In the genomic region with DNA sequence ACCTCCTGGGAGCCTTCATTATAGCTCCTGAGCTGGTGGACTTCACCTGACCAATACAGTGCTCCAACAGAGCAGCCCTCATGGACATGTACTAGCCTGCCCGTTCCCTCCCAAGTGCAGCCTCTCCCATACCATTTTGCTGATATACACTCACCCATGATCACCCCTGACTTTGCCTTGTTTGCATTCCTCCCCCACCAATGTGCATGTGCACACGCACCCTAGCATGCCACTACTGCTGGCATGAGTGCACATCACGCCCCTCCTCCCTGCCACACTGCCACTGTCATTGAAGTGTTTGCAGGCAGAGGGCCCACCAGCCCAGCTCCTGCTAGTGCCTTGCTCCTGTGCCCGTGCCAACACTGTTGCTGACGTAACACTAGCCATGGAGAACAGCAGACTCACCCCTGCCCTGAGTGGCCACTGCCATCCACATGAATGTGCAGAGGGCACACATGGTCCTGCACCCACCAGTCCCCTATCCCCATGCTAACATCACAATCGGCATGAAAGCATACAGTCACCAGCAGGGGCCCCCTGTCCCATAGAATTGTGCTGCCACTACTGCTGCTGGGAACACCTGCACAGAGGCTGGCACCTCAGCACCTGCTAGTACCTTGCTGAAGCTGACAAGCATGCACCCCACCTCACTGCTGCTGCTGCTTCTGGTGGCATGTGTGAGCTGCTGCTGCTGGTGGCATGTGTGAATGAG, we compare ENCODE assay signal across 13 cellular contexts.
DNase-seq lines count a peak whose midpoint lies in the region; ATAC-seq and TF ChIP-seq lines count a peak whose summit lies in the region.
"Had no signal": no experiment of that assay in that cellular context is flagged by ENCODE, and none has a peak within 500 bp of the region (broad histone marks: within the 10 kb centered on the region; RNA-seq: fewer than 3 reads in every experiment).

No MANE protein-coding gene starts in this region.

- no peak for TF ChIP-seq CTCF in activated CD8-positive, alpha-beta T cell treated with anti-CD3 and anti-CD28 coated beads for 36 hours (IDR thresholded peaks at IDR 0.05)
- TF ChIP-seq CTCF in sigmoid colon (IDR thresholded peaks at IDR 0.05), result no peak
- TF ChIP-seq CTCF in Calu3 (IDR thresholded peaks at IDR 0.05; ENCODE audit: unreplicated experiment), result no peak

- H3K4me3 ChIP-seq in sigmoid colon, result no peak overlapping the region
- H3K4me3 ChIP-seq: prostate gland, SJSA1 had no signal

- TF ChIP-seq EP300 in sigmoid colon (IDR thresholded peaks at IDR 0.05), result no peak

- intact Hi-C loops in activated CD8-positive, alpha-beta T cell treated with anti-CD3 and anti-CD28 coated beads for 36 hours (cut with micrococcal nuclease), result no loop called here
- intact Hi-C loops in sigmoid colon (cut with DNase I) (no loop called here), Calu3 (cut with micrococcal nuclease; ENCODE audit: unreplicated experiment) (no loop called here)

- no peaks in the 10 kb centered on the region for H3K4me1 ChIP-seq in sigmoid colon
- H3K4me1 ChIP-seq: prostate gland, SJSA1 had no signal

- CTCF ChIA-PET in activated CD8-positive, alpha-beta T cell treated with anti-CD3 and anti-CD28 coated beads, Interleukin-2, amount 10 ng/mL, durations not matched to agents 7 days and 5 days (lab: Charles Lee), result interaction anchor here (1.2 kb wide), 1 partner anchor 56 kb away, joined by 3 read pairs; no protein-coding TSS in a partner anchor
- CTCF ChIA-PET in activated CD8-positive, alpha-beta T cell treated with anti-CD3 and anti-CD28 coated beads for 36 hours (lab: Charles Lee), result interaction anchor here (1.3 kb wide), 1 partner anchor 9 kb away, joined by 5 read pairs; no protein-coding TSS in a partner anchor
- CTCF ChIA-PET in Calu3 (lab: Charles Lee), result interaction anchor here (0.6 kb wide), 1 partner anchor 419 kb away, joined by 6 read pairs; no protein-coding TSS in a partner anchor

- peak; percentile 19 for ATAC-seq in activated CD8-positive, alpha-beta T cell treated with anti-CD3 and anti-CD28 coated beads, Interleukin-2, amount 10 ng/mL, durations not matched to agents 7 days and 5 days
- ATAC-seq in activated CD8-positive, alpha-beta T cell treated with anti-CD3 and anti-CD28 coated beads for 36 hours, result no peak
- peak; percentile 77 for ATAC-seq in esophagus mucosa
- ATAC-seq in GM21825 (IDR thresholded peaks at IDR 0.05; ENCODE audit: unreplicated experiment), result no peak

- H3K9me3 ChIP-seq in sigmoid colon, result no peaks in the 10 kb centered on the region
- H3K9me3 ChIP-seq: prostate gland, SJSA1 had no signal

- peaks cover 4% of the 10 kb centered on the region for H3K27me3 Mint-ChIP-seq in activated CD8-positive, alpha-beta T cell treated with anti-CD3 and anti-CD28 coated beads, Interleukin-2, amount 10 ng/mL, durations not matched to agents 7 days and 5 days (ENCODE audit: low read depth)
- H3K27me3 Mint-ChIP-seq in activated CD8-positive, alpha-beta T cell treated with anti-CD3 and anti-CD28 coated beads for 36 hours, result peaks cover 5% of the 10 kb centered on the region
- no peaks in the 10 kb centered on the region for H3K27me3 Mint-ChIP-seq in Calu3 (ENCODE audit: unreplicated experiment)

- no peak overlapping the region for H3K4me3 Mint-ChIP-seq in activated CD8-positive, alpha-beta T cell treated with anti-CD3 and anti-CD28 coated beads, Interleukin-2, amount 10 ng/mL, durations not matched to agents 7 days and 5 days
- no peak overlapping the region for H3K4me3 Mint-ChIP-seq in activated CD8-positive, alpha-beta T cell treated with anti-CD3 and anti-CD28 coated beads for 36 hours
- no peak overlapping the region for H3K4me3 Mint-ChIP-seq in Calu3 (ENCODE audit: low read depth, unreplicated experiment)
- H3K4me3 Mint-ChIP-seq: activated naive CD8-positive, alpha-beta T cell treated with anti-CD3 and anti-CD28 coated beads, Interleukin-2, amount 10 ng/mL, durations not matched to agents 7 days and 5 days had no signal

- H3K27ac Mint-ChIP-seq in activated CD8-positive, alpha-beta T cell treated with anti-CD3 and anti-CD28 coated beads, Interleukin-2, amount 10 ng/mL, durations not matched to agents 7 days and 5 days, result no peak overlapping the region
- no peak overlapping the region for H3K27ac Mint-ChIP-seq in activated CD8-positive, alpha-beta T cell treated with anti-CD3 and anti-CD28 coated beads for 36 hours
- no peak overlapping the region for H3K27ac Mint-ChIP-seq in Calu3 (ENCODE audit: unreplicated experiment)
- H3K27ac Mint-ChIP-seq: activated naive CD8-positive, alpha-beta T cell treated with anti-CD3 and anti-CD28 coated beads, Interleukin-2, amount 10 ng/mL, durations not matched to agents 7 days and 5 days had no signal

- H3K27ac ChIP-seq in sigmoid colon, result no peak overlapping the region
- H3K27ac ChIP-seq: prostate gland, SJSA1 had no signal

- no peaks in the 10 kb centered on the region for H3K36me3 ChIP-seq in sigmoid colon
- H3K36me3 ChIP-seq: prostate gland, SJSA1 had no signal

- peaks cover 0 to 4% (median 0%) of the 10 kb centered on the region in 3 donors for H3K27me3 ChIP-seq in sigmoid colon
- H3K27me3 ChIP-seq: SJSA1 had no signal

- no peaks in the 10 kb centered on the region for H3K4me1 Mint-ChIP-seq in activated CD8-positive, alpha-beta T cell treated with anti-CD3 and anti-CD28 coated beads, Interleukin-2, amount 10 ng/mL, durations not matched to agents 7 days and 5 days (ENCODE audit: low read depth)
- H3K4me1 Mint-ChIP-seq in activated CD8-positive, alpha-beta T cell treated with anti-CD3 and anti-CD28 coated beads for 36 hours (ENCODE audit: low read depth), result no peaks in the 10 kb centered on the region
- H3K4me1 Mint-ChIP-seq in Calu3 (ENCODE audit: low read depth, unreplicated experiment), result peaks cover 49% of the 10 kb centered on the region
- H3K4me1 Mint-ChIP-seq: activated naive CD8-positive, alpha-beta T cell treated with anti-CD3 and anti-CD28 coated beads, Interleukin-2, amount 10 ng/mL, durations not matched to agents 7 days and 5 days had no signal

- POLR2A ChIA-PET in activated CD8-positive, alpha-beta T cell treated with anti-CD3 and anti-CD28 coated beads, Interleukin-2, amount 10 ng/mL, durations not matched to agents 7 days and 5 days (lab: Charles Lee), result no interaction called here
- POLR2A ChIA-PET in activated CD8-positive, alpha-beta T cell treated with anti-CD3 and anti-CD28 coated beads for 36 hours (lab: Charles Lee), result no interaction called here

- H3K36me3 Mint-ChIP-seq in activated CD8-positive, alpha-beta T cell treated with anti-CD3 and anti-CD28 coated beads, Interleukin-2, amount 10 ng/mL, durations not matched to agents 7 days and 5 days (ENCODE audit: low read depth), result no peaks in the 10 kb centered on the region
- H3K36me3 Mint-ChIP-seq in activated CD8-positive, alpha-beta T cell treated with anti-CD3 and anti-CD28 coated beads for 36 hours (ENCODE audit: low read depth), result no peaks in the 10 kb centered on the region
- H3K36me3 Mint-ChIP-seq in Calu3 (ENCODE audit: insufficient read depth, unreplicated experiment), result no peaks in the 10 kb centered on the region
- H3K36me3 Mint-ChIP-seq: activated naive CD8-positive, alpha-beta T cell treated with anti-CD3 and anti-CD28 coated beads, Interleukin-2, amount 10 ng/mL, durations not matched to agents 7 days and 5 days had no signal

- no peak for TF ChIP-seq POLR2A in sigmoid colon (IDR thresholded peaks at IDR 0.05)

- no TSS peak for BruUV-seq in Calu3 (replicated peaks; lab: Mats Ljungman, UMichigan)

- WGBS in sigmoid colon, 2 donors, result 62 to 82% methylated on average over 6 of the region's 6 CpGs

- DNase-seq in activated CD8-positive, alpha-beta T cell treated with anti-CD3 and anti-CD28 coated beads, Interleukin-2, amount 10 ng/mL, durations not matched to agents 7 days and 5 days, result no peak
- DNase-seq in activated CD8-positive, alpha-beta T cell treated with anti-CD3 and anti-CD28 coated beads for 36 hours, result no peak
- peak; percentile 28 for DNase-seq in NCI-H2196 treated with DMSO at 0.1 percent for 48 hours (lab: John Stamatoyannopoulos, UW; ENCODE audit: unreplicated experiment)
- DNase-seq in sigmoid colon, result peak; percentile 48
- DNase-seq in Calu3, result no peak
- no peak for DNase-seq in NCI-H187 (lab: John Stamatoyannopoulos, UW)
- DNase-seq: activated naive CD8-positive, alpha-beta T cell treated with anti-CD3 and anti-CD28 coated beads, Interleukin-2, amount 10 ng/mL, durations not matched to agents 7 days and 5 days; cerebellar nuclear complex; DMS53 had no signal

- no peaks in the 10 kb centered on the region for H3K9me3 Mint-ChIP-seq in activated CD8-positive, alpha-beta T cell treated with anti-CD3 and anti-CD28 coated beads, Interleukin-2, amount 10 ng/mL, durations not matched to agents 7 days and 5 days (ENCODE audit: insufficient read depth)
- H3K9me3 Mint-ChIP-seq in activated CD8-positive, alpha-beta T cell treated with anti-CD3 and anti-CD28 coated beads for 36 hours, result no peaks in the 10 kb centered on the region
- H3K9me3 Mint-ChIP-seq in Calu3 (ENCODE audit: low read depth, unreplicated experiment), result no peaks in the 10 kb centered on the region
- H3K9me3 Mint-ChIP-seq: activated naive CD8-positive, alpha-beta T cell treated with anti-CD3 and anti-CD28 coated beads, Interleukin-2, amount 10 ng/mL, durations not matched to agents 7 days and 5 days had no signal

Comparison
In these comparisons a context has a peak if more than half of its experiments do, and no peak if none do; other contexts are left out.
1. ATAC-seq: peak in activated CD8-positive, alpha-beta T cell treated with anti-CD3 and anti-CD28 coated beads, Interleukin-2, amount 10 ng/mL, durations not matched to agents 7 days and 5 days (single experiment) and esophagus mucosa (single experiment); none in activated CD8-positive, alpha-beta T cell treated with anti-CD3 and anti-CD28 coated beads for 36 hours (single experiment) and GM21825 (single experiment).
2. DNase-seq: peak in NCI-H2196 treated with DMSO at 0.1 percent for 48 hours (single experiment) and sigmoid colon (single experiment); none in activated CD8-positive, alpha-beta T cell treated with anti-CD3 and anti-CD28 coated beads, Interleukin-2, amount 10 ng/mL, durations not matched to agents 7 days and 5 days (single experiment), activated CD8-positive, alpha-beta T cell treated with anti-CD3 and anti-CD28 coated beads for 36 hours (single experiment), Calu3 (single experiment) and NCI-H187 (0 of 2).